Comparison of ENCODE assay signal across 8 cellular contexts in genomic region chr19:43784981-43785808, GRCh38. TPM values are rescaled to one million over a fixed set of nuclear protein-coding genes. Genes with fewer than 3 reads are reported as not detected.
A peak's percentile ranks its signal among the peaks of the same experiment; 100 is the strongest.
DNase-seq lines count a peak whose midpoint lies in the region; ATAC-seq, FAIRE-seq and TF ChIP-seq lines count a peak whose summit lies in the region.

No MANE protein-coding gene starts in this region.

- SMC1A ChIA-PET in GM12878 (lab: Charles Lee; ENCODE audit: uncharacterized antibody, unreplicated experiment) = interaction anchor here (0.6 to 1.5 kb wide), 9 partner anchors 14 to 230 kb away, joined by 3 to 27 read pairs (median 3); no protein-coding TSS in a partner anchor

- no peak overlapping the region for H3K4me3 ChIP-seq in GM12878
- H3K4me3 ChIP-seq in hepatocyte = no peak overlapping the region
- no peak overlapping the region for H3K4me3 ChIP-seq in skeletal muscle satellite cell (ENCODE audit: low read length)

- ATAC-seq in GM18858 (IDR thresholded peaks at IDR 0.05; ENCODE audit: unreplicated experiment) (peak; percentile 40), GM12878 (peak; percentile 70), HG03025 (IDR thresholded peaks at IDR 0.05; ENCODE audit: low FRiP score, unreplicated experiment) (no peak)

- WGBS in GM12878 (ENCODE audit: insufficient coverage, insufficient replicate concordance, low lambda C conversion rate, missing lambda C conversion rate) = under 1% methylated on average over 10 of the region's 10 CpGs
- 24% methylated on average over 10 of the region's 10 CpGs for WGBS in hepatocyte (ENCODE audit: low lambda C conversion rate, missing lambda C conversion rate)

- H2AFZ ChIP-seq in GM12878 (ENCODE audit: control insufficient read depth, low read depth, low read length) = peak overlapping the region; percentile 87
- peak overlapping the region; percentile 36 for H2AFZ ChIP-seq in hepatocyte

- CTCF ChIA-PET in GM12878 (lab: Yijun Ruan, JAX) = interaction anchor here (0.6 to 3.4 kb wide), 15 partner anchors 9 to 1932 kb away, joined by 3 to 28 read pairs (median 4); no protein-coding TSS in a partner anchor

- H3K27ac ChIP-seq in GM12878 (ENCODE audit: control insufficient read depth, insufficient read depth) = peak overlapping the region; percentile 74
- peak overlapping the region; percentile 26 for H3K27ac ChIP-seq in hepatocyte

- H3K27me3 ChIP-seq in GM12878 (replicated peaks in 1 of 2; ENCODE audit: control insufficient read depth in 2 of 2, insufficient read depth in 2 of 2, low read length in 1 of 2) (no peaks in the 10 kb centered on the region), hepatocyte (no peaks in the 10 kb centered on the region), skeletal muscle satellite cell (ENCODE audit: control insufficient read depth, insufficient read depth, low read length) (no peaks in the 10 kb centered on the region)

- H3K9ac ChIP-seq in GM12878 (ENCODE audit: control insufficient read depth, insufficient read depth, low read length) (no peak overlapping the region; the same call in 1 of the 2 replicates), skeletal muscle satellite cell (ENCODE audit: low read depth, low read length) (peak overlapping the region; percentile 17)

- intact Hi-C loops in GM12878 (cut with micrococcal nuclease; ENCODE audit: unreplicated experiment) = loop anchor here (1.0 to 10.0 kb wide), 2 partner anchors 40 to 340 kb away; no protein-coding TSS in a partner anchor

- H3K79me2 ChIP-seq in GM12878 (ENCODE audit: control insufficient read depth, insufficient read depth, low read length) = peaks cover 13% of the 10 kb centered on the region
- H3K79me2 ChIP-seq in hepatocyte = no peaks in the 10 kb centered on the region

- POLR2A ChIA-PET in GM12878 (lab: Charles Lee) = interaction anchor here (0.6 to 1.0 kb wide), 5 partner anchors 20 to 228 kb away, joined by 3 to 9 read pairs (median 3); no protein-coding TSS in a partner anchor

- H3K4me1 ChIP-seq in GM12878 (ENCODE audit: control insufficient read depth, insufficient read depth, low read length) = peaks cover 49% of the 10 kb centered on the region
- no peaks in the 10 kb centered on the region for H3K4me1 ChIP-seq in hepatocyte (ENCODE audit: insufficient read depth)
- H3K4me1 ChIP-seq in skeletal muscle satellite cell (ENCODE audit: control insufficient read depth, insufficient read depth, low read length) = peaks cover 25% of the 10 kb centered on the region

- no peak for TF ChIP-seq POLR2A in GM12878 (IDR thresholded peaks at IDR 0.05; ENCODE audit: low read depth, low read length)

- FAIRE-seq in GM12878 (lab: Jason Lieb, UNC) = peak; percentile 88

- TF ChIP-seq EP300 in GM12878 (IDR thresholded peaks at IDR 0.05; ENCODE audit: borderline replicate concordance in 1 of 2, control insufficient read depth in 1 of 2, low read depth in 2 of 2, low read length in 2 of 2) = no peak

- H3K9me2 ChIP-seq in hepatocyte (replicated peaks; ENCODE audit: insufficient read depth) = no peaks in the 10 kb centered on the region

- BruUV-seq in GM12878 (replicated peaks; lab: Mats Ljungman, UMichigan) = no TSS peak

- in situ Hi-C loops in GM12878 (cut with MboI) = loop anchor here (5.0 kb wide), 1 partner anchor 38 kb away; no protein-coding TSS in a partner anchor

- DNase-seq in Ammon's horn (ENCODE audit: low spot score) (peak; percentile 77), NAMALWA (ENCODE audit: low spot score) (peak; percentile 80), SKM-1 treated with dmso at 0.1 percent for 144 hours (lab: John Stamatoyannopoulos, UW; ENCODE audit: unreplicated experiment) (peak; percentile 60), GM12878 (ENCODE audit: low read depth, low spot score) (no peak), hepatocyte (ENCODE audit: low spot score) (peak; percentile 82)

- H3K9me3 ChIP-seq in GM12878 (replicated peaks; ENCODE audit: control insufficient read depth, insufficient read depth, low read length) (no peaks in the 10 kb centered on the region), hepatocyte (ENCODE audit: low read depth) (no peaks in the 10 kb centered on the region), skeletal muscle satellite cell (replicated peaks; ENCODE audit: low read length) (no peaks in the 10 kb centered on the region)

- H3K36me3 ChIP-seq in GM12878 (ENCODE audit: control insufficient read depth in 2 of 2, insufficient read depth in 2 of 2, low read length in 1 of 2) = no peaks in the 10 kb centered on the region
- no peaks in the 10 kb centered on the region for H3K36me3 ChIP-seq in hepatocyte (replicated peaks; ENCODE audit: insufficient read depth, low read depth)
- no peaks in the 10 kb centered on the region for H3K36me3 ChIP-seq in skeletal muscle satellite cell (ENCODE audit: insufficient read depth, low read length)

- H3K4me2 ChIP-seq in GM12878 (ENCODE audit: control insufficient read depth, insufficient read depth) (peak overlapping the region; percentile 71; the same call in 1 of the 2 replicates), hepatocyte (peak overlapping the region; percentile 48), skeletal muscle satellite cell (ENCODE audit: low read length) (peak overlapping the region; percentile 72)

- RAD21 ChIA-PET in GM12878 (lab: Charles Lee; ENCODE audit: unreplicated experiment) = interaction anchor here (0.6 to 2.4 kb wide), 13 partner anchors 23 to 258 kb away, joined by 3 to 42 read pairs (median 4); partner anchors contain the start of gene SMG9

- TF ChIP-seq RAD21 in GM12878 (IDR thresholded peaks at IDR 0.05; ENCODE audit: insufficient read depth, low read depth, low read length) = peak; percentile 95

- TF ChIP-seq CTCF in GM12878 (IDR thresholded peaks at IDR 0.05 in 2 of 3, conservative IDR thresholded peaks at IDR 0.05 in 1 of 3; ENCODE audit: control insufficient read depth in 2 of 3, extremely low read depth in 1 of 3, insufficient read depth in 1 of 3, low read depth in 3 of 3, low read length in 3 of 3) = peak; percentile 98 to 100 (median 100); a peak in 5 of 6 replicates
- TF ChIP-seq CTCF in hepatocyte (IDR thresholded peaks at IDR 0.05; ENCODE audit: poor library complexity) = peak; percentile 92

- no peaks in the 10 kb centered on the region for H4K20me1 ChIP-seq in GM12878 (ENCODE audit: control insufficient read depth, insufficient read depth)
- H4K20me1 ChIP-seq in hepatocyte (ENCODE audit: insufficient read depth, poor library complexity, severe bottlenecking) = no peaks in the 10 kb centered on the region

RNA-seq across cellular contexts. Expression of gene KCNN4, which starts 4.4 kb away (rescaled TPM):
- 118 TPM in 2 replicates for total RNA-seq in GM12878 (2013; cell fraction: nucleolus; rRNA removed)
- total RNA-seq in GM12878 (2014; rRNA removed) = 87.6 and 97.0 TPM in 2 replicates
- total RNA-seq in GM12878 (2014; rRNA removed; fragmentation: Illumina TruSeq; extraction: Trizol) = 52.9 and 53.6 TPM in 2 replicates
- 92.0 and 92.4 TPM in 2 replicates for total RNA-seq in GM12878 (2021)
- 29.1 TPM for polyA plus RNA-seq in GM12878 (2011; ENCODE audit: low read depth)
- 39.5 and 70.5 TPM in 2 replicates for polyA plus RNA-seq in GM12878 (2011; rRNA removed)
- polyA plus RNA-seq in GM12878 (2011; cell fraction: cytosol; rRNA removed) = 99.1 and 145 TPM in 2 replicates
- polyA plus RNA-seq in GM12878 (2011; cell fraction: nucleus; rRNA removed) = 312 and 313 TPM in 2 replicates
- 45.7 and 52.2 TPM in 2 replicates for polyA plus RNA-seq in GM12878 (2012)
- 15.6 and 62.7 TPM in 2 replicates for polyA plus RNA-seq in GM12878 (2014; fragmentation: Illumina TruSeq; extraction: Trizol)
- 1 to 10 TPM; 1.4 to 6.3 TPM for polyA plus RNA-seq in GM12878 (2014; fragmentation: Nextera tagmentation; extraction: Ambion mirVana)
- 112 and 132 TPM in 2 replicates for polyA plus RNA-seq in GM12878 (2014; rRNA removed)
- polyA plus RNA-seq in GM12878 (2016; fragmentation: Nextera tagmentation; extraction: Ambion mirVana) = 10 to 100 TPM; 85.3 to 93.9 TPM
- 81.3 and 123 TPM in 2 replicates for polyA minus RNA-seq in GM12878 (2011; rRNA and poly(A)+ RNA removed)
- polyA minus RNA-seq in GM12878 (2011; cell fraction: cytosol; rRNA and poly(A)+ RNA removed) = 41.2 and 45.3 TPM in 2 replicates
- 43.9 and 68.7 TPM in 2 replicates for polyA minus RNA-seq in GM12878 (2011; cell fraction: nucleus; rRNA and poly(A)+ RNA removed)
- total RNA-seq in hepatocyte = 2.8 and 3.6 TPM in 2 replicates
- 5.4 and 8.3 TPM in 2 replicates for polyA plus RNA-seq in hepatocyte
- total RNA-seq in skeletal muscle satellite cell (2012; rRNA removed) = 1.7 and 2.0 TPM in 2 replicates

RNA-seq across cellular contexts. Expression of gene LYPD5, which starts 17.1 kb away (rescaled TPM):
- total RNA-seq in GM12878 (2013; cell fraction: nucleolus; rRNA removed) = 0.25 TPM in 1 of 2 replicates, not detected in the other
- total RNA-seq in GM12878 (2014; rRNA removed) (0.76 and 1.4 TPM in 2 replicates), GM12878 (2014; rRNA removed; fragmentation: Illumina TruSeq; extraction: Trizol) (0.37 and 0.40 TPM in 2 replicates), GM12878 (2021) (0.69 and 1.5 TPM in 2 replicates), hepatocyte (0.20 and 1.8 TPM in 2 replicates)
- not detected for polyA plus RNA-seq in GM12878 (2011; ENCODE audit: low read depth)
- polyA plus RNA-seq in GM12878 (2011; rRNA removed) (0.04 and 0.09 TPM in 2 replicates), GM12878 (2014; fragmentation: Illumina TruSeq; extraction: Trizol) (0.56 and 0.62 TPM in 2 replicates), GM12878 (2014; fragmentation: Nextera tagmentation; extraction: Ambion mirVana) (under 1 TPM in 1 of 2 experiments, not detected in 1; 0.24 TPM), GM12878 (2014; rRNA removed) (2.0 and 2.2 TPM in 2 replicates), GM12878 (2016; fragmentation: Nextera tagmentation; extraction: Ambion mirVana) (1 to 10 TPM; 1.1 to 1.5 TPM), hepatocyte (1.6 and 1.9 TPM in 2 replicates)
- 0.10 and 0.16 TPM in 2 replicates for polyA plus RNA-seq in GM12878 (2011; cell fraction: cytosol; rRNA removed)
- polyA plus RNA-seq in GM12878 (2011; cell fraction: nucleus; rRNA removed) = 0.37 TPM in 1 of 2 replicates, not detected in the other
- polyA plus RNA-seq in GM12878 (2012) = 0.23 and 0.51 TPM in 2 replicates
- polyA minus RNA-seq in GM12878 (2011; rRNA and poly(A)+ RNA removed) = not detected in 2 replicates
- polyA minus RNA-seq in GM12878 (2011; cell fraction: cytosol; rRNA and poly(A)+ RNA removed) = not detected in 2 replicates
- polyA minus RNA-seq in GM12878 (2011; cell fraction: nucleus; rRNA and poly(A)+ RNA removed) = 0.36 TPM in 1 of 2 replicates, not detected in the other
- total RNA-seq in skeletal muscle satellite cell (2012; rRNA removed) = not detected in 2 replicates

RNA-seq across cellular contexts. Expression of gene SMG9, which starts 30.4 kb away (rescaled TPM):
- 148 and 165 TPM in 2 replicates for total RNA-seq in GM12878 (2013; cell fraction: nucleolus; rRNA removed)
- 23.5 and 28.1 TPM in 2 replicates for total RNA-seq in GM12878 (2014; rRNA removed)
- total RNA-seq in GM12878 (2014; rRNA removed; fragmentation: Illumina TruSeq; extraction: Trizol) = 16.3 and 20.3 TPM in 2 replicates
- total RNA-seq in GM12878 (2021) = 45.4 and 52.2 TPM in 2 replicates
- 8.1 TPM for polyA plus RNA-seq in GM12878 (2011; ENCODE audit: low read depth)
- polyA plus RNA-seq in GM12878 (2011; rRNA removed) = 20.6 and 48.9 TPM in 2 replicates
- 47.7 and 58.0 TPM in 2 replicates for polyA plus RNA-seq in GM12878 (2011; cell fraction: cytosol; rRNA removed)
- 125 and 147 TPM in 2 replicates for polyA plus RNA-seq in GM12878 (2011; cell fraction: nucleus; rRNA removed)
- 20.1 and 31.2 TPM in 2 replicates for polyA plus RNA-seq in GM12878 (2012)
- 21.9 and 26.4 TPM in 2 replicates for polyA plus RNA-seq in GM12878 (2014; fragmentation: Illumina TruSeq; extraction: Trizol)
- 1 to 10 TPM in 1 of 2 experiments, under 1 TPM in 1; 0.69 to 4.0 TPM for polyA plus RNA-seq in GM12878 (2014; fragmentation: Nextera tagmentation; extraction: Ambion mirVana)
- 34.4 and 34.6 TPM in 2 replicates for polyA plus RNA-seq in GM12878 (2014; rRNA removed)
- 10 to 100 TPM; 28.2 to 30.4 TPM for polyA plus RNA-seq in GM12878 (2016; fragmentation: Nextera tagmentation; extraction: Ambion mirVana)
- 22.4 and 25.9 TPM in 2 replicates for polyA minus RNA-seq in GM12878 (2011; rRNA and poly(A)+ RNA removed)
- polyA minus RNA-seq in GM12878 (2011; cell fraction: cytosol; rRNA and poly(A)+ RNA removed) = 12.4 and 17.5 TPM in 2 replicates
- polyA minus RNA-seq in GM12878 (2011; cell fraction: nucleus; rRNA and poly(A)+ RNA removed) = 21.2 and 29.7 TPM in 2 replicates
- total RNA-seq in hepatocyte = 9.5 and 16.1 TPM in 2 replicates
- polyA plus RNA-seq in hepatocyte = 34.9 and 39.7 TPM in 2 replicates
- 8.1 and 15.9 TPM in 2 replicates for total RNA-seq in skeletal muscle satellite cell (2012; rRNA removed)

RNA-seq across cellular contexts. Expression of gene ZNF283, which starts 41.9 kb away (rescaled TPM):
- 40.7 and 62.8 TPM in 2 replicates for total RNA-seq in GM12878 (2013; cell fraction: nucleolus; rRNA removed)
- total RNA-seq in GM12878 (2014; rRNA removed) = 4.3 and 4.9 TPM in 2 replicates
- total RNA-seq in GM12878 (2014; rRNA removed; fragmentation: Illumina TruSeq; extraction: Trizol) = 7.8 and 7.9 TPM in 2 replicates
- 5.1 and 5.4 TPM in 2 replicates for total RNA-seq in GM12878 (2021)
- 2.7 TPM for polyA plus RNA-seq in GM12878 (2011; ENCODE audit: low read depth)
- polyA plus RNA-seq in GM12878 (2011; rRNA removed) = 5.6 and 11.4 TPM in 2 replicates
- polyA plus RNA-seq in GM12878 (2011; cell fraction: cytosol; rRNA removed) = 1.5 and 2.6 TPM in 2 replicates
- polyA plus RNA-seq in GM12878 (2011; cell fraction: nucleus; rRNA removed) = 4.8 and 5.6 TPM in 2 replicates
- 3.9 and 4.4 TPM in 2 replicates for polyA plus RNA-seq in GM12878 (2012)
- 3.0 and 6.7 TPM in 2 replicates for polyA plus RNA-seq in GM12878 (2014; fragmentation: Illumina TruSeq; extraction: Trizol)
- polyA plus RNA-seq in GM12878 (2014; fragmentation: Nextera tagmentation; extraction: Ambion mirVana) = 1 to 10 TPM; 2.2 to 2.4 TPM
- 3.1 and 3.8 TPM in 2 replicates for polyA plus RNA-seq in GM12878 (2014; rRNA removed)
- 1 to 10 TPM; 3.0 to 3.6 TPM for polyA plus RNA-seq in GM12878 (2016; fragmentation: Nextera tagmentation; extraction: Ambion mirVana)
- polyA minus RNA-seq in GM12878 (2011; rRNA and poly(A)+ RNA removed) = 4.8 and 5.4 TPM in 2 replicates
- polyA minus RNA-seq in GM12878 (2011; cell fraction: cytosol; rRNA and poly(A)+ RNA removed) = 2.0 and 5.5 TPM in 2 replicates
- 5.4 and 6.1 TPM in 2 replicates for polyA minus RNA-seq in GM12878 (2011; cell fraction: nucleus; rRNA and poly(A)+ RNA removed)
- total RNA-seq in hepatocyte = 7.6 and 10.7 TPM in 2 replicates
- polyA plus RNA-seq in hepatocyte = 1.8 and 2.1 TPM in 2 replicates
- 8.1 and 12.4 TPM in 2 replicates for total RNA-seq in skeletal muscle satellite cell (2012; rRNA removed)

Comparison
In these comparisons a context has a peak if more than half of its experiments do, and no peak if none do; other contexts are left out.
1. RNA of gene KCNN4, which starts 4.4 kb away (total RNA-seq): 52.9 to 118 TPM in GM12878; 2.8 to 3.6 TPM in hepatocyte; every median in the first group is over 10 times any median in the second.
2. Peak in every context shown above with its lines, with median percentiles within 50 percentile points of each other: H3K4me2 ChIP-seq.